ENCODE assay signal across 8 cellular contexts in the genomic region with DNA sequence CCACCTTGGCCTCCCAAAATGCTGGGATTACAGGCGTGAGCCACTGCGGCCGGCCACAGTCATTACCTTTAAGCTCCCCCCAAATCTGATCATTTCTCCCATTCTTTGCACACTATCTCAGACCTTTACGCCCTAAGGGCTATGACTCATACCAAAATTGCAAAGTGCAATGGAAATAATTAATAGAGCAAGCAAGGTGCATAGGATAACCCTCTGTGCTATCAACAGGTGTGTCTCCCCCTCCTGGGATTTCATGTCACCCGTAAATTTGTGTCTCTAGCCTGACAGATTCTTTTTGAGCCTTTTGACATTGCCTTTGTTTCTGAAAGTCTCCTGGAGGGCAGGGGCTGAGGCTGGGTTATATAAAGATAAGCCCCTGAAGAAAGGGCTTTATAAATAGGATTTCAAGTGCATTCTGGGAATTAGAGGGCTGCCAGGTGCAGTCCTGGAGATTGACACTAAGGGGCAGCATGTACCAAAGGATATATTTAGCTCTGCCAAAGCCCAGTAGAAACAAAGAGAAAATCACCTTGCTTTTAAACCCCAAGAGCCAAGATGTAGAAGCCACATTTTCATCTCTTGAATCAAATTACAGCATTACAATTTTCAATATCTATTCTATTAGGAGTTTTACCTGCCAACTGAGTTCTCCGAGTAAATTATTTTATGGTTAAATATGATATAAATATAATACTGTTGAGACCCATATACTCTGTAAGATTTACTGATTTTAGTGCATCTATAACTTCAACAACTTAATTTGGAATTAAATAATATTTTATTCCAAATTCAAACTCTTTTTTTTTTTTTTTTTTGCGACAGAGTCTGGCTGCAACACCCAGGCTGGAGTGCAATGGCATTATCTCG. TPM values are rescaled to one million over a fixed set of nuclear protein-coding genes. Genes with fewer than 3 reads are reported as not detected.
DNase-seq lines count a peak whose midpoint lies in the region; ATAC-seq, FAIRE-seq and TF ChIP-seq lines count a peak whose summit lies in the region.

No MANE protein-coding gene starts in this region.

- no peaks in the 10 kb centered on the region for H3K27me3 ChIP-seq in KMS-11 (ENCODE audit: insufficient read depth, low read depth)
- no peaks in the 10 kb centered on the region for H3K27me3 ChIP-seq in PC-3 (ENCODE audit: low read length)
- no peaks in the 10 kb centered on the region for H3K27me3 ChIP-seq in fibroblast of lung (ENCODE audit: control insufficient read depth, insufficient read depth, low read length)
- no peaks in the 10 kb centered on the region for H3K27me3 ChIP-seq in thyroid gland

- H3K9me3 ChIP-seq in PC-3 (ENCODE audit: low read length) (no peaks in the 10 kb centered on the region), fibroblast of lung (ENCODE audit: control insufficient read depth, insufficient read depth, low read depth, low read length) (no peaks in the 10 kb centered on the region), thyroid gland (no peaks in the 10 kb centered on the region)

- H3K4me1 ChIP-seq in KMS-11 (ENCODE audit: low read depth, poor library complexity, severe bottlenecking) (peaks cover 4% of the 10 kb centered on the region), PC-3 (ENCODE audit: insufficient read depth, low read length) (no peaks in the 10 kb centered on the region), fibroblast of lung (ENCODE audit: control insufficient read depth, extremely low read depth, insufficient read depth, low read length) (no peaks in the 10 kb centered on the region), thyroid gland (no peaks in the 10 kb centered on the region)

- H3F3A ChIP-seq in PC-3 (ENCODE audit: low read length, unreplicated experiment): no peaks in the 10 kb centered on the region

- H3K27me3 Mint-ChIP-seq in neural crest cell (ENCODE audit: low read depth): no peaks in the 10 kb centered on the region

- H3K4me3 ChIP-seq in KMS-11 (IDR thresholded peaks at IDR 0.05; ENCODE audit: insufficient read depth, low read depth, low read length): no peak overlapping the region
- H3K4me3 ChIP-seq in PC-3 (ENCODE audit: low read length): no peak overlapping the region
- H3K4me3 ChIP-seq in fibroblast of lung (replicated peaks in 1 of 4; ENCODE audit: control extremely low read depth in 1 of 4, insufficient read depth in 1 of 4, low read depth in 3 of 4, low read length in 4 of 4): no peak overlapping the region
- no peak overlapping the region for H3K4me3 ChIP-seq in thyroid gland (replicated peaks in 1 of 3)

- peak overlapping the region; percentile 65 for H2AFZ ChIP-seq in KMS-11 (ENCODE audit: low read depth)
- H2AFZ ChIP-seq in PC-3 (ENCODE audit: low read length): peak overlapping the region; percentile 71; the same call in 1 of the 2 replicates
- H2AFZ ChIP-seq in fibroblast of lung (ENCODE audit: low read length): no peak overlapping the region

- H3K79me2 ChIP-seq in KMS-11 (ENCODE audit: insufficient read depth, low read depth): no peaks in the 10 kb centered on the region
- H3K79me2 ChIP-seq in PC-3 (ENCODE audit: low read length): no peaks in the 10 kb centered on the region
- H3K79me2 ChIP-seq in fibroblast of lung (ENCODE audit: control insufficient read depth, insufficient read depth, low read length): no peaks in the 10 kb centered on the region

- DNase-seq in GM12891 (ENCODE audit: insufficient read length, low spot score): peak; percentile 25
- DNase-seq in PC-3: peak; percentile 75
- DNase-seq in activated T-cell treated with anti-CD3 and anti-CD28 coated beads, Interleukin-2, amount 50 U/mL, for 1 hour: peak; percentile 58
- DNase-seq in fibroblast of lung (ENCODE audit: low read depth in 2 of 2): peak; percentile 51 to 78
- DNase-seq in neural crest cell (ENCODE audit: low read depth, low spot score): peak; percentile 71
- peak; percentile 63 to 67 for DNase-seq in thyroid gland

- H3K9me2 ChIP-seq in PC-3 (replicated peaks; ENCODE audit: low read length): no peaks in the 10 kb centered on the region

- no peak overlapping the region for H3K4me3 Mint-ChIP-seq in neural crest cell

- peaks cover 13% of the 10 kb centered on the region for H3K4me1 Mint-ChIP-seq in neural crest cell

- H3K9ac ChIP-seq in KMS-11 (no peak overlapping the region), PC-3 (ENCODE audit: low read length) (no peak overlapping the region), fibroblast of lung (ENCODE audit: insufficient read depth, low read length) (no peak overlapping the region)

- H3K4me2 ChIP-seq in KMS-11 (peak overlapping the region; percentile 15; the same call in 1 of the 2 replicates), PC-3 (ENCODE audit: low read length) (0 out of 2 replicates have a peak overlapping the region, but pooled peaks have one; percentile 48), fibroblast of lung (ENCODE audit: extremely low read depth, insufficient read depth, low read length) (no peak overlapping the region)

- intact Hi-C loops in PC-3 (cut with micrococcal nuclease): loop anchor here (1.0 to 10.0 kb wide), 4 partner anchors 148 to 624 kb away; a partner anchor contains a TSS
- intact Hi-C loops in thyroid gland (cut with DNase I): loop anchor here (5.0 kb wide), 1 partner anchor 149 kb away; no protein-coding TSS in a partner anchor

- no TSS peak for BruUV-seq in PC-3 (replicated peaks; lab: Mats Ljungman, UMichigan)

- H4K20me1 ChIP-seq in KMS-11 (ENCODE audit: insufficient read depth) (no peaks in the 10 kb centered on the region), PC-3 (ENCODE audit: low read length) (no peaks in the 10 kb centered on the region), fibroblast of lung (ENCODE audit: control insufficient read depth, extremely low read depth, insufficient read depth, low read length) (no peaks in the 10 kb centered on the region)

- TF ChIP-seq POLR2A in GM12891 (IDR thresholded peaks at IDR 0.05; ENCODE audit: low read depth, low read length): no peak
- no peak for TF ChIP-seq POLR2A in thyroid gland (IDR thresholded peaks at IDR 0.05)

- TF ChIP-seq CTCF in KMS-11 (conservative IDR thresholded peaks at IDR 0.05; ENCODE audit: low read depth, low read length): peak; percentile 95
- peak; percentile 72 for TF ChIP-seq CTCF in PC-3 (conservative IDR thresholded peaks at IDR 0.05; ENCODE audit: low read depth, low read length)
- TF ChIP-seq CTCF in fibroblast of lung (conservative IDR thresholded peaks at IDR 0.05 in 1 of 2, IDR thresholded peaks at IDR 0.05 in 1 of 2; ENCODE audit: low read depth in 1 of 2, low read length in 2 of 2): peak; percentile 77 to 86
- peak; percentile 87 for TF ChIP-seq CTCF in neural crest cell (conservative IDR thresholded peaks at IDR 0.05)
- TF ChIP-seq CTCF in thyroid gland (IDR thresholded peaks at IDR 0.05): peak; percentile 43 to 89 (median 86)

- 68 to 69% methylated on average over 8 of the region's 8 CpGs for WGBS in thyroid gland, 2 donors

- H3K9me3 Mint-ChIP-seq in neural crest cell: no peaks in the 10 kb centered on the region

- CTCF ChIA-PET in PC-3 (lab: Charles Lee): interaction anchor here (1.0 kb wide), 1 partner anchor 148 kb away, joined by 6 read pairs; no protein-coding TSS in a partner anchor

- peak; percentile 66 for FAIRE-seq in GM12891 (lab: Jason Lieb, UNC)

- H3K27ac ChIP-seq in KMS-11 (no peak overlapping the region), PC-3 (ENCODE audit: low read length) (no peak overlapping the region), fibroblast of lung (ENCODE audit: insufficient read depth, low read length) (no peak overlapping the region), thyroid gland (no peak overlapping the region)

- POLR2A ChIA-PET in PC-3 (lab: Charles Lee; ENCODE audit: unreplicated experiment): no interaction called here

- ATAC-seq in PC-3 (peak; percentile 61), GM18870 (IDR thresholded peaks at IDR 0.05; ENCODE audit: unreplicated experiment) (no peak)

- no peaks in the 10 kb centered on the region for H3K36me3 Mint-ChIP-seq in neural crest cell (ENCODE audit: low read depth)

- H3K36me3 ChIP-seq in KMS-11 (ENCODE audit: insufficient read depth) (no peaks in the 10 kb centered on the region), PC-3 (ENCODE audit: low read depth, low read length) (no peaks in the 10 kb centered on the region), fibroblast of lung (ENCODE audit: control insufficient read depth, insufficient read depth, low read length) (no peaks in the 10 kb centered on the region), thyroid gland (no peaks in the 10 kb centered on the region)

- no peak overlapping the region for H3K27ac Mint-ChIP-seq in neural crest cell (ENCODE audit: unreplicated experiment)

TF ChIP-seq in GM12891, 5 proteins besides CTCF, POLR2A, EP300 and RAD21:
- no peak for TF ChIP-seq POU2F2 (IDR thresholded peaks at IDR 0.05; ENCODE audit: low read depth, low read length)
- no peak for TF ChIP-seq TAF1 (IDR thresholded peaks at IDR 0.05; ENCODE audit: low read depth, low read length)
- no peak for TF ChIP-seq PAX5 (IDR thresholded peaks at IDR 0.05; ENCODE audit: insufficient read depth, low read length, severe bottlenecking)
- TF ChIP-seq POLR2AphosphoS5 (IDR thresholded peaks at IDR 0.05; ENCODE audit: low read depth, low read length): no peak
- no peak for TF ChIP-seq SPI1 (IDR thresholded peaks at IDR 0.05; ENCODE audit: low read depth, low read length)

RNA-seq across cellular contexts. Expression of a gene that starts 18.2 kb away (rescaled TPM):
- polyA plus RNA-seq in GM12891 (2012; ENCODE audit: low read depth, missing spikeins): 0.33 TPM
- total RNA-seq in PC-3 (2014; rRNA removed) (0.11 TPM in 1 of 2 replicates, not detected in the other), fibroblast of lung (not detected in 2 replicates), neural crest cell (not detected in 2 replicates), thyroid gland (not detected)
- not detected in 2 replicates for polyA plus RNA-seq in fibroblast of lung
- polyA plus RNA-seq in fibroblast of lung (2012): not detected in 2 replicates
- not detected in 2 replicates for polyA minus RNA-seq in fibroblast of lung (ENCODE audit: low replicate concordance)

RNA-seq across cellular contexts. Expression of a gene that starts 49.2 kb away (rescaled TPM):
- polyA plus RNA-seq in GM12891 (2012; ENCODE audit: low read depth, missing spikeins): not detected
- total RNA-seq in PC-3 (2014; rRNA removed) (163 and 167 TPM in 2 replicates), fibroblast of lung (20.8 and 25.1 TPM in 2 replicates), neural crest cell (0.20 and 0.30 TPM in 2 replicates), thyroid gland (10 to 100 TPM; 10.2 to 14.9 (median 13.6) TPM)
- polyA plus RNA-seq in fibroblast of lung: 12.4 and 24.9 TPM in 2 replicates
- 5.7 and 11.7 TPM in 2 replicates for polyA plus RNA-seq in fibroblast of lung (2012)
- 12.2 and 29.0 TPM in 2 replicates for polyA minus RNA-seq in fibroblast of lung (ENCODE audit: low replicate concordance)

Comparison
In these comparisons a context has a peak if more than half of its experiments do, and no peak if none do; other contexts are left out.
1. DNase-seq: peak in every context shown above with its lines; median percentile 75 in PC-3; 71 in neural crest cell; 65 in thyroid gland; 64 in fibroblast of lung; 58 in activated T-cell treated with anti-CD3 and anti-CD28 coated beads, Interleukin-2, amount 50 U/mL, for 1 hour; 25 in GM12891.